9 cellular contexts compared by ENCODE assay signal in the genomic region with DNA sequence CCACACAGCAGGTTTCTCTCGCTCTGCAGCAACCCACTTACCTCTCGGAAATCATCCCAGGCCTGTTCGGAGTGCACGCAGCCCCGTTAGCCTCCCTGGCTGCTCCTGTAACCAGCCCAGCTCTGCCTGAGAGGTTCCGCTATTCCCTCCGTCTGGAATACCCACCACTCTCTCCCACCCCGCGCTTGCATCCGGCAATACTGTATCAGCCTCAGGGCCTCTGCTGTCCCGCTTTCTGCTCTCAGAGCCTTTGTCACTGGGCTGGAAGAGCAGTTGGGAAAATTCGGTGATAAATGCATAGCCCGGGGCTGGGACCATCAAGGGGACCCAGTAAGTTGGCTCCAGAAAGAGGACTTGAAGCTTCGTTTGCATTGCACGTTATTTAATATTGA. TPM values are rescaled to one million over a fixed set of nuclear protein-coding genes. Genes with fewer than 3 reads are reported as not detected.
DNase-seq lines count a peak whose midpoint lies in the region; ATAC-seq and TF ChIP-seq lines count a peak whose summit lies in the region.
"Had no signal": no experiment of that assay in that cellular context is flagged by ENCODE, and none has a peak within 500 bp of the region (broad histone marks: within the 10 kb centered on the region; RNA-seq: fewer than 3 reads in every experiment).

No MANE protein-coding gene starts in this region.

- CTCF ChIA-PET in WTC11 (lab: Charles Lee) = interaction anchor here (0.6 to 3.7 kb wide), 17 partner anchors 12 to 299 kb away, joined by 3 to 25 read pairs (median 3); no protein-coding TSS in a partner anchor

- POLR2A ChIA-PET in WTC11 (lab: Charles Lee) = interaction anchor here (1.5 to 1.8 kb wide), 2 partner anchors 48 to 59 kb away, joined by 5 to 7 read pairs; no protein-coding TSS in a partner anchor

- H3K27me3 ChIP-seq in iPS-15b (ENCODE audit: control insufficient read depth, insufficient read depth, low read length) (peaks cover 7% of the 10 kb centered on the region), stomach smooth muscle (ENCODE audit: control insufficient read depth in 1 of 2, insufficient read depth in 2 of 2, low read length in 2 of 2) (no peaks in the 10 kb centered on the region)

- H3K9me3 ChIP-seq in iPS-15b (ENCODE audit: control insufficient read depth, insufficient read depth, low read length) (no peaks in the 10 kb centered on the region), stomach smooth muscle (ENCODE audit: control insufficient read depth in 2 of 2, low read length in 2 of 2) (no peaks in the 10 kb centered on the region)

- peaks cover 26% of the 10 kb centered on the region for H3K4me1 Mint-ChIP-seq in WTC11

- H3K4me1 ChIP-seq in iPS-15b (ENCODE audit: control insufficient read depth, insufficient read depth, low read length) (no peaks in the 10 kb centered on the region), stomach smooth muscle (ENCODE audit: control insufficient read depth, insufficient read depth, low read length) (peaks cover 20% of the 10 kb centered on the region)

- H3K4me3 ChIP-seq in iPS-15b (ENCODE audit: low read depth, low read length) = peak overlapping the region; percentile 44
- peak overlapping the region; percentile 76 to 81 for H3K4me3 ChIP-seq in stomach smooth muscle (ENCODE audit: low read length in 2 of 2)
- H3K4me3 ChIP-seq: lung had no signal

- H3K9me3 Mint-ChIP-seq in WTC11 = no peaks in the 10 kb centered on the region

- TF ChIP-seq CTCF in WTC11 (IDR thresholded peaks at IDR 0.05) = no peak

- H3K27ac Mint-ChIP-seq in WTC11 = no peak overlapping the region

- H3K4me3 Mint-ChIP-seq in WTC11 = peak overlapping the region; percentile 71

- H3K36me3 Mint-ChIP-seq in WTC11 = no peaks in the 10 kb centered on the region

- H3K9ac ChIP-seq in iPS-15b (ENCODE audit: low read depth, low read length) (no peak overlapping the region), stomach smooth muscle (ENCODE audit: low read length in 2 of 2) (peak overlapping the region; percentile 39 to 47)

- ATAC-seq in WTC11 = peak; percentile 14

- H3K36me3 ChIP-seq in iPS-15b (ENCODE audit: control insufficient read depth, insufficient read depth, low read length) (no peaks in the 10 kb centered on the region), stomach smooth muscle (ENCODE audit: control insufficient read depth in 2 of 2, insufficient read depth in 2 of 2, low read length in 2 of 2) (no peaks in the 10 kb centered on the region)

- DNase-seq in NCI-H82 (lab: John Stamatoyannopoulos, UW) = peak; percentile 35
- no peak for DNase-seq in NCI-H82 treated with DMSO at 0.1 percent for 48 hours (lab: John Stamatoyannopoulos, UW; ENCODE audit: unreplicated experiment)
- DNase-seq in WTC11 (ENCODE audit: low spot score) = no peak
- no peak for DNase-seq in HuH-7.5 (ENCODE audit: low spot score)
- no peak for DNase-seq in H4 (ENCODE audit: low spot score)
- DNase-seq in substantia nigra (lab: John Stamatoyannopoulos, UW) = no peak

- no peak overlapping the region for H3K27ac ChIP-seq in stomach smooth muscle (ENCODE audit: low read length)
- no peak overlapping the region for H3K27ac ChIP-seq in substantia nigra (ENCODE audit: low read depth, low read length, poor library complexity, severe bottlenecking)

- H3K27me3 Mint-ChIP-seq in WTC11 (ENCODE audit: low read depth) = peaks cover 53% of the 10 kb centered on the region

TF ChIP-seq in WTC11, 78 proteins besides CTCF, POLR2A, EP300 and RAD21 (continues in another document):
- TF ChIP-seq IRF1 (CRISPR knock-in tag; IDR thresholded peaks at IDR 0.05) = no peak
- no peak for TF ChIP-seq NFYB (CRISPR knock-in tag; conservative IDR thresholded peaks at IDR 0.05; ENCODE audit: low read depth)
- no peak for TF ChIP-seq RELA (CRISPR knock-in tag; IDR thresholded peaks at IDR 0.05; ENCODE audit: borderline replicate concordance)
- TF ChIP-seq ATF1 (CRISPR knock-in tag; IDR thresholded peaks at IDR 0.05) = no peak
- TF ChIP-seq ZNF416 (CRISPR knock-in tag; IDR thresholded peaks at IDR 0.05) = no peak
- TF ChIP-seq, protein P1, sequence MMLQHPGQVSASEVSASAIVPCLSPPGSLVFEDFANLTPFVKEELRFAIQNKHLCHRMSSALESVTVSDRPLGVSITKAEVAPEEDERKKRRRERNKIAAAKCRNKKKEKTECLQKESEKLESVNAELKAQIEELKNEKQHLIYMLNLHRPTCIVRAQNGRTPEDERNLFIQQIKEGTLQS (CRISPR knock-in tag; conservative IDR thresholded peaks at IDR 0.05) = no peak
- no peak for TF ChIP-seq ZNF671 (CRISPR knock-in tag; IDR thresholded peaks at IDR 0.05)
- no peak for TF ChIP-seq ZNF232 (CRISPR knock-in tag; IDR thresholded peaks at IDR 0.05)
- TF ChIP-seq, protein P2, sequence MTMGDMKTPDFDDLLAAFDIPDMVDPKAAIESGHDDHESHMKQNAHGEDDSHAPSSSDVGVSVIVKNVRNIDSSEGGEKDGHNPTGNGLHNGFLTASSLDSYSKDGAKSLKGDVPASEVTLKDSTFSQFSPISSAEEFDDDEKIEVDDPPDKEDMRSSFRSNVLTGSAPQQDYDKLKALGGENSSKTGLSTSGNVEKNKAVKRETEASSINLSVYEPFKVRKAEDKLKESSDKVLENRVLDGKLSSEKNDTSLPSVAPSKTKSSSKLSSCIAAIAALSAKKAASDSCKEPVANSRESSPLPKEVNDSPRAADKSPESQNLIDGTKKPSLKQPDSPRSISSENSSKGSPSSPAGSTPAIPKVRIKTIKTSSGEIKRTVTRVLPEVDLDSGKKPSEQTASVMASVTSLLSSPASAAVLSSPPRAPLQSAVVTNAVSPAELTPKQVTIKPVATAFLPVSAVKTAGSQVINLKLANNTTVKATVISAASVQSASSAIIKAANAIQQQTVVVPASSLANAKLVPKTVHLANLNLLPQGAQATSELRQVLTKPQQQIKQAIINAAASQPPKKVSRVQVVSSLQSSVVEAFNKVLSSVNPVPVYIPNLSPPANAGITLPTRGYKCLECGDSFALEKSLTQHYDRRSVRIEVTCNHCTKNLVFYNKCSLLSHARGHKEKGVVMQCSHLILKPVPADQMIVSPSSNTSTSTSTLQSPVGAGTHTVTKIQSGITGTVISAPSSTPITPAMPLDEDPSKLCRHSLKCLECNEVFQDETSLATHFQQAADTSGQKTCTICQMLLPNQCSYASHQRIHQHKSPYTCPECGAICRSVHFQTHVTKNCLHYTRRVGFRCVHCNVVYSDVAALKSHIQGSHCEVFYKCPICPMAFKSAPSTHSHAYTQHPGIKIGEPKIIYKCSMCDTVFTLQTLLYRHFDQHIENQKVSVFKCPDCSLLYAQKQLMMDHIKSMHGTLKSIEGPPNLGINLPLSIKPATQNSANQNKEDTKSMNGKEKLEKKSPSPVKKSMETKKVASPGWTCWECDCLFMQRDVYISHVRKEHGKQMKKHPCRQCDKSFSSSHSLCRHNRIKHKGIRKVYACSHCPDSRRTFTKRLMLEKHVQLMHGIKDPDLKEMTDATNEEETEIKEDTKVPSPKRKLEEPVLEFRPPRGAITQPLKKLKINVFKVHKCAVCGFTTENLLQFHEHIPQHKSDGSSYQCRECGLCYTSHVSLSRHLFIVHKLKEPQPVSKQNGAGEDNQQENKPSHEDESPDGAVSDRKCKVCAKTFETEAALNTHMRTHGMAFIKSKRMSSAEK (CRISPR knock-in tag; IDR thresholded peaks at IDR 0.05; ENCODE audit: borderline replicate concordance) = no peak
- TF ChIP-seq ESRRA (CRISPR knock-in tag; IDR thresholded peaks at IDR 0.05; ENCODE audit: borderline replicate concordance) = no peak
- TF ChIP-seq SOX15 (CRISPR knock-in tag; IDR thresholded peaks at IDR 0.05) = no peak
- no peak for TF ChIP-seq CBFB (CRISPR knock-in tag; IDR thresholded peaks at IDR 0.05; ENCODE audit: low read depth)
- no peak for TF ChIP-seq AFF4 (CRISPR knock-in tag; IDR thresholded peaks at IDR 0.05; ENCODE audit: borderline replicate concordance)
- no peak for TF ChIP-seq EMX1 (CRISPR knock-in tag; IDR thresholded peaks at IDR 0.05)
- TF ChIP-seq ELF4 (CRISPR knock-in tag; IDR thresholded peaks at IDR 0.05; ENCODE audit: low read depth) = no peak
- no peak for TF ChIP-seq JAZF1 (CRISPR knock-in tag; IDR thresholded peaks at IDR 0.05)

RNA-seq across cellular contexts. Expression of gene TLE6, which starts 0.8 kb away (rescaled TPM):
- 2.5 to 3.3 TPM (median 3.1 TPM) in 3 replicates for total RNA-seq in WTC11 (2021)
- total RNA-seq in H4 (2014; rRNA removed; shearing (Covaris generic)) = 1.5 and 2.7 TPM in 2 replicates

RNA-seq across cellular contexts. Expression of gene ZNF77, which starts 31.8 kb away (rescaled TPM):
- 4.5 to 5.6 TPM (median 4.7 TPM) in 3 replicates for total RNA-seq in WTC11 (2021)
- 3.7 and 4.0 TPM in 2 replicates for total RNA-seq in H4 (2014; rRNA removed; shearing (Covaris generic))

RNA-seq across cellular contexts. Expression of gene TLE2, which starts 52.5 kb away (rescaled TPM):
- total RNA-seq in WTC11 (2021) = 13.1 to 20.0 TPM (median 15.8 TPM) in 3 replicates
- 3.0 and 3.5 TPM in 2 replicates for total RNA-seq in H4 (2014; rRNA removed; shearing (Covaris generic))
